Comparison of ENCODE assay signal across 11 cellular contexts in genomic region chr3:180870008-180870733, GRCh38. TPM values are rescaled to one million over a fixed set of nuclear protein-coding genes. Genes with fewer than 3 reads are reported as not detected.
DNase-seq lines count a peak whose midpoint lies in the region; TF ChIP-seq lines count a peak whose summit lies in the region.
"Had no signal": no experiment of that assay in that cellular context is flagged by ENCODE, and none has a peak within 500 bp of the region (broad histone marks: within the 10 kb centered on the region; RNA-seq: fewer than 3 reads in every experiment).

No MANE protein-coding gene starts in this region.

- peak; percentile 16 for DNase-seq in DMS53 (lab: John Stamatoyannopoulos, UW)
- no peak for DNase-seq in DMS53 treated with DMSO at 0.1 percent for 48 hours (lab: John Stamatoyannopoulos, UW; ENCODE audit: unreplicated experiment)
- peak; percentile 61 for DNase-seq in fibroblast of mammary gland (ENCODE audit: low read depth)
- DNase-seq in myocyte (ENCODE audit: low read depth), result peak; percentile 58
- DNase-seq in type B pancreatic cell (ENCODE audit: extremely low spot score, unreplicated experiment), result no peak
- no peak for DNase-seq in stimulated activated CD4-positive, alpha-beta T cell treated with anti-CD3 and anti-CD28 coated beads, Interleukin-4, amount 100 ng/mL, for 1 hour
- DNase-seq in NCI-H446 treated with DMSO at 0.1 percent for 48 hours (lab: John Stamatoyannopoulos, UW), result no peak
- no peak for DNase-seq in activated CD4-positive, alpha-beta T cell treated with anti-CD3 and anti-CD28 coated beads, Interleukin-2, amount 50 U/mL, for 48 hours
- DNase-seq: activated naive CD4-positive, alpha-beta T cell treated with Interleukin-2 at 50 U/mL for 16 hours; NCI-H1694 treated with DMSO at 0.1 percent for 48 hours; T-helper 17 cell had no signal

- H3K27ac Mint-ChIP-seq in type B pancreatic cell, result no peak overlapping the region
- H3K27ac Mint-ChIP-seq: T-helper 17 cell had no signal

- H3K4me3 Mint-ChIP-seq in type B pancreatic cell, result peak overlapping the region; percentile 60
- H3K4me3 Mint-ChIP-seq: T-helper 17 cell had no signal

- TF ChIP-seq CTCF in fibroblast of mammary gland (conservative IDR thresholded peaks at IDR 0.05; ENCODE audit: control insufficient read depth, insufficient read depth, low read depth, low read length) (no peak), type B pancreatic cell (conservative IDR thresholded peaks at IDR 0.05) (no peak)

- no peaks in the 10 kb centered on the region for H3K36me3 Mint-ChIP-seq in type B pancreatic cell

- no peaks in the 10 kb centered on the region for H3K9me3 Mint-ChIP-seq in type B pancreatic cell

- H3K4me3 ChIP-seq in fibroblast of mammary gland (ENCODE audit: control insufficient read depth, low read depth, low read length), result peak overlapping the region; percentile 43

- H3K27me3 Mint-ChIP-seq in type B pancreatic cell, result peaks cover 13% of the 10 kb centered on the region

- H3K4me1 Mint-ChIP-seq in type B pancreatic cell (ENCODE audit: unreplicated experiment), result no peaks in the 10 kb centered on the region

RNA-seq across cellular contexts. Expression of gene FXR1, which starts 42.3 kb away (rescaled TPM):
- total RNA-seq in myocyte, result 582 and 652 TPM in 2 replicates
- polyA plus RNA-seq in myocyte (2012), result 164 TPM
- 126 and 179 TPM in 2 replicates for total RNA-seq in type B pancreatic cell (ENCODE audit: low replicate concordance)

Comparison
In these comparisons a context has a peak if more than half of its experiments do, and no peak if none do; other contexts are left out.
1. DNase-seq: peak in DMS53 (single experiment), fibroblast of mammary gland (single experiment) and myocyte (single experiment); none in DMS53 treated with DMSO at 0.1 percent for 48 hours (single experiment), type B pancreatic cell (single experiment), stimulated activated CD4-positive, alpha-beta T cell treated with anti-CD3 and anti-CD28 coated beads, Interleukin-4, amount 100 ng/mL, for 1 hour (single experiment), NCI-H446 treated with DMSO at 0.1 percent for 48 hours (single experiment) and activated CD4-positive, alpha-beta T cell treated with anti-CD3 and anti-CD28 coated beads, Interleukin-2, amount 50 U/mL, for 48 hours (0 of 2).